Comparison of ENCODE assay signal across 26 cellular contexts in genomic region chr4:19329631-19330030, GRCh38.
DNase-seq lines count a peak whose midpoint lies in the region; TF ChIP-seq lines count a peak whose summit lies in the region.
"Had no signal": no experiment of that assay in that cellular context is flagged by ENCODE, and none has a peak within 500 bp of the region (broad histone marks: within the 10 kb centered on the region; RNA-seq: fewer than 3 reads in every experiment).

No MANE protein-coding gene starts in this region.

- H4K5ac ChIP-seq in mesendoderm (ENCODE audit: low read length), result no peak overlapping the region

- DNase-seq in AG04450 (ENCODE audit: low read depth, low spot score) (peak; percentile 21), GM04504 (ENCODE audit: low read depth) (peak; percentile 34), adipocyte (ENCODE audit: low read depth) (peak; percentile 4), fibroblast of villous mesenchyme (ENCODE audit: low read depth) (peak; percentile 55), GM10266 (ENCODE audit: extremely low spot score) (no peak), NCI-H2196 treated with DMSO at 0.1 percent for 48 hours (lab: John Stamatoyannopoulos, UW; ENCODE audit: unreplicated experiment) (no peak), mesendoderm (no peak)
- DNase-seq in activated naive CD4-positive, alpha-beta T cell treated with anti-CD3 and anti-CD28 coated beads, Interleukin-2, amount 50 U/mL, for 16 hours, result no peak
- DNase-seq: activated T-cell treated with anti-CD3 and anti-CD28 coated beads, Interleukin-2, amount 50 U/mL, for 1 hour; amniotic stem cell; H7; Kasumi-1; left lung; midbrain; natural killer cell; NCI-H1930; NCI-H345; NCI-H774; retina; RPMI8226; small intestine; stimulated activated CD4-positive, alpha-beta T cell treated with anti-CD3 and anti-CD28 coated beads, Interleukin-1b, Interleukin-23, amount 100 ng/mL, for 48 hours; T-helper 1 cell; upper lobe of left lung had no signal

- H3K79me1 ChIP-seq in mesendoderm (ENCODE audit: low read length), result no peaks in the 10 kb centered on the region

- no peak overlapping the region for H3K23ac ChIP-seq in mesendoderm (ENCODE audit: low read length)

- POLR2A ChIA-PET in AG04450 (lab: Yijun Ruan, JAX), result no interaction called here

- no peak overlapping the region for H3K56ac ChIP-seq in mesendoderm (ENCODE audit: low read length)

- no peak overlapping the region for H2BK120ac ChIP-seq in mesendoderm (ENCODE audit: low read depth, low read length)

- H3K4me1 ChIP-seq in adipocyte (ENCODE audit: control insufficient read depth, insufficient read depth, low read length), result peaks cover 14% of the 10 kb centered on the region
- no peaks in the 10 kb centered on the region for H3K4me1 ChIP-seq in mesendoderm (ENCODE audit: control insufficient read depth, low read depth, low read length)
- H3K4me1 ChIP-seq: A549, left lung, upper lobe of left lung had no signal

- H3K27ac ChIP-seq in AG04450 (ENCODE audit: low read depth, low read length) (no peak overlapping the region), mesendoderm (ENCODE audit: low read depth, low read length) (no peak overlapping the region)
- H3K27ac ChIP-seq: A549, C4-2B, left lung, upper lobe of left lung had no signal

- H4K8ac ChIP-seq in mesendoderm (ENCODE audit: low read depth, low read length), result no peak overlapping the region

- no peak overlapping the region for H3K4ac ChIP-seq in mesendoderm (ENCODE audit: low read depth, low read length)

- H2BK15ac ChIP-seq in mesendoderm (replicated peaks; ENCODE audit: low read depth), result no peak overlapping the region

- TF ChIP-seq CTCF in AG04450 (IDR thresholded peaks at IDR 0.05; ENCODE audit: low read depth, low read length) (no peak), fibroblast of villous mesenchyme (IDR thresholded peaks at IDR 0.05; ENCODE audit: insufficient read depth, low read depth, low read length) (no peak), GM10266 (IDR thresholded peaks at IDR 0.05; ENCODE audit: control insufficient read depth, insufficient read depth, low read depth, missing control alignments) (no peak)

- CTCF ChIA-PET in AG04450 (lab: Charles Lee), result no interaction called here

- H3K79me2 ChIP-seq in mesendoderm (ENCODE audit: control insufficient read depth, insufficient read depth, low read length), result no peaks in the 10 kb centered on the region

- no peak overlapping the region for H3K9ac ChIP-seq in adipocyte (ENCODE audit: low read length)
- H3K9ac ChIP-seq in mesendoderm (ENCODE audit: low read length), result no peak overlapping the region

- H3K9me3 ChIP-seq in AG04450 (ENCODE audit: control insufficient read depth, insufficient read depth, low read length), result no peaks in the 10 kb centered on the region
- H3K9me3 ChIP-seq in adipocyte (ENCODE audit: control insufficient read depth, low read length), result no peaks in the 10 kb centered on the region
- H3K9me3 ChIP-seq: A549, left lung, upper lobe of left lung had no signal

- H3K27me3 ChIP-seq in AG04450 (ENCODE audit: control insufficient read depth, insufficient read depth, low read length) (no peaks in the 10 kb centered on the region), adipocyte (replicated peaks; ENCODE audit: control insufficient read depth, insufficient read depth, low read length) (no peaks in the 10 kb centered on the region), mesendoderm (ENCODE audit: insufficient read depth, low read length, poor library complexity) (no peaks in the 10 kb centered on the region)
- H3K27me3 ChIP-seq: left lung, upper lobe of left lung had no signal

- no peaks in the 10 kb centered on the region for H3K36me3 ChIP-seq in adipocyte (ENCODE audit: control insufficient read depth, insufficient read depth, low read length, severe bottlenecking)
- no peaks in the 10 kb centered on the region for H3K36me3 ChIP-seq in mesendoderm (ENCODE audit: control insufficient read depth, insufficient read depth, low read length)
- H3K36me3 ChIP-seq: left lung, upper lobe of left lung had no signal

- no peak overlapping the region for H2AK5ac ChIP-seq in mesendoderm (ENCODE audit: low read length)

- H3K4me2 ChIP-seq in mesendoderm (ENCODE audit: low read length), result no peak overlapping the region
- H3K4me2 ChIP-seq: A549 had no signal

- no peak overlapping the region for H3K4me3 ChIP-seq in AG04450 (ENCODE audit: low read depth, low read length)
- H3K4me3 ChIP-seq in adipocyte (ENCODE audit: low read length), result no peak overlapping the region
- H3K4me3 ChIP-seq in fibroblast of villous mesenchyme (ENCODE audit: low read depth, low read length), result no peak overlapping the region
- no peak overlapping the region for H3K4me3 ChIP-seq in mesendoderm (ENCODE audit: low read length)
- H3K4me3 ChIP-seq: A549, left lung, upper lobe of left lung had no signal

- no CpG with 5 or more reads among the region's 1 CpG for WGBS in mesendoderm (ENCODE audit: extremely low coverage, insufficient coverage, low lambda C conversion rate)

- no peak overlapping the region for H3K18ac ChIP-seq in mesendoderm (ENCODE audit: low read length)

- no peak overlapping the region for H2BK5ac ChIP-seq in mesendoderm (ENCODE audit: low read length)

Comparison
In these comparisons a context has a peak if more than half of its experiments do, and no peak if none do; other contexts are left out.
1. DNase-seq: peak in AG04450 (single experiment), GM04504 (single experiment), adipocyte (single experiment) and fibroblast of villous mesenchyme (single experiment); none in activated naive CD4-positive, alpha-beta T cell treated with anti-CD3 and anti-CD28 coated beads, Interleukin-2, amount 50 U/mL, for 16 hours (single experiment), GM10266 (single experiment), NCI-H2196 treated with DMSO at 0.1 percent for 48 hours (single experiment) and mesendoderm (single experiment).